In the genomic region with DNA sequence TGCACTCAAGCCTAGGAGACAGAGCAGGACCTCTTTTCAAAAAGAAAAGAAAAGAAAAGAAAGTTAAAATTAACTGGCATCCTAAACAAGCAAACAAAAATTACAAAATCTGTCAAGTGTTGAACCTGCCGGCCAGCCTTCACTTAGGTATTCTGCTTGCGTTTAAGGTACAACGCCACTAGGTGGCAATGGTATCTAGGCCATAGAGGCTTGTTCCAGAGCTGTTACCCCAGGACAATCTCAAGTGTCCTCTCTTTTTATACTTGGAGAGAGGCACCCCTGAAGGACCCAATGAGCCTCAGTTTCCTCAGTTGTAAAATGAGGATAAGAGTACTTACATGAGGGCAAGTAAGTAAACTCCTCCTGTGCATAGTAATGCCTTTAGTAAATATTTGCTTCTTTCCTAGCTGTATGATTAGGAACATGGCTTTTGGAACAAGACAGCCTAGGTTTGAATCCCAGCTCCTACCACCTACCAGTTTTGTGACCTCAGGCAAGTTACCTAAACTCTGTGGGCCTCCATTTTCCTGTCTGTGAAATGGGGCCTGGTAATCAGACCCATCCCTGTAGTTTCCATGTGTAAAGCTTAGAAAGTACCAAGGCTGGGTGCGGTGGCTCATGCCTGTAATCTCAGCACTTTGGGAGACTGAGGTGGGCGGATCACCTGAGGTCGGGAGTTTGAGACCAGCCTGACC, we compare ENCODE assay signal across 8 cellular contexts. TPM values are rescaled to one million over a fixed set of nuclear protein-coding genes. Genes with fewer than 3 reads are reported as not detected.
DNase-seq lines count a peak whose midpoint lies in the region; ATAC-seq and TF ChIP-seq lines count a peak whose summit lies in the region.

No MANE protein-coding gene starts in this region.

- peak; percentile 97 for TF ChIP-seq RAD21 in HCT116 (IDR thresholded peaks at IDR 0.05; ENCODE audit: low read depth)

- H4K20me1 ChIP-seq in HCT116 (ENCODE audit: insufficient read depth) (no peaks in the 10 kb centered on the region), PC-3 (ENCODE audit: low read length) (no peaks in the 10 kb centered on the region)

- ATAC-seq in HCT116 = peak; percentile 56
- ATAC-seq in PC-3 = peak; percentile 56
- peak; percentile 70 to 73 for ATAC-seq in activated T-cell treated with anti-CD3 and anti-CD28 coated beads, Interleukin-2, amount 50 U/mL, for 72 hours (replicated peaks in 1 of 2)
- ATAC-seq in gastroesophageal sphincter = no peak
- no peak for ATAC-seq in HG03439 (IDR thresholded peaks at IDR 0.05; ENCODE audit: unreplicated experiment)

- no peaks in the 10 kb centered on the region for H3F3A ChIP-seq in PC-3 (ENCODE audit: low read length, unreplicated experiment)

- H3K27ac ChIP-seq in HCT116 (ENCODE audit: low read depth, low read length) (no peak overlapping the region), PC-3 (ENCODE audit: low read length) (no peak overlapping the region), gastroesophageal sphincter (no peak overlapping the region)

- peak; percentile 70 for DNase-seq in CD1c-positive myeloid dendritic cell (ENCODE audit: extremely low spot score)
- DNase-seq in HCT116 (ENCODE audit: low read depth, low spot score) = peak; percentile 70
- peak; percentile 73 for DNase-seq in PC-3
- DNase-seq in activated T-cell treated with anti-CD3 and anti-CD28 coated beads, Interleukin-2, amount 50 U/mL, for 72 hours = peak; percentile 50 to 54
- peak; percentile 54 for DNase-seq in retina
- DNase-seq in islet precursor cell = no peak

- peaks cover 2% of the 10 kb centered on the region for H3K4me1 Mint-ChIP-seq in activated T-cell treated with anti-CD3 and anti-CD28 coated beads, Interleukin-2, amount 50 U/mL, for 72 hours (ENCODE audit: low read depth)

- POLR2A ChIA-PET in HCT116 (lab: Charles Lee) (interaction anchor here (0.8 to 2.2 kb wide), 2 partner anchors 149 to 212 kb away, joined by 3 to 15 read pairs; no protein-coding TSS in a partner anchor), PC-3 (lab: Charles Lee; ENCODE audit: unreplicated experiment) (interaction anchor here (0.5 to 0.6 kb wide), 2 partner anchors 13 to 223 kb away, joined by 5 to 6 read pairs; a partner anchor contains a TSS)

- peaks cover 8 to 35% of the 10 kb centered on the region in 2 experiments for H3K4me1 ChIP-seq in HCT116 (ENCODE audit: control insufficient read depth in 1 of 2, insufficient read depth in 2 of 2, low read length in 2 of 2)
- peaks cover 17% of the 10 kb centered on the region; the same call in 1 of the 2 replicates for H3K4me1 ChIP-seq in PC-3 (ENCODE audit: insufficient read depth, low read length)
- no peaks in the 10 kb centered on the region for H3K4me1 ChIP-seq in gastroesophageal sphincter

- H3K9me3 ChIP-seq in HCT116 (ENCODE audit: control insufficient read depth in 1 of 2, insufficient read depth in 1 of 2, low read depth in 1 of 2, low read length in 2 of 2) (no peaks in the 10 kb centered on the region), PC-3 (ENCODE audit: low read length) (no peaks in the 10 kb centered on the region), gastroesophageal sphincter (no peaks in the 10 kb centered on the region)

- H3K9me2 ChIP-seq in HCT116 (ENCODE audit: insufficient read depth) = no peaks in the 10 kb centered on the region
- H3K9me2 ChIP-seq in PC-3 (replicated peaks; ENCODE audit: low read length) = no peaks in the 10 kb centered on the region

- no peaks in the 10 kb centered on the region for H3K79me2 ChIP-seq in HCT116 (ENCODE audit: insufficient read depth, low read length)
- no peaks in the 10 kb centered on the region for H3K79me2 ChIP-seq in PC-3 (ENCODE audit: low read length)

- H3K27me3 Mint-ChIP-seq in activated T-cell treated with anti-CD3 and anti-CD28 coated beads, Interleukin-2, amount 50 U/mL, for 72 hours (ENCODE audit: low read depth) = peaks cover 9% of the 10 kb centered on the region

- TF ChIP-seq CTCF in HCT116 (IDR thresholded peaks at IDR 0.05 in 2 of 3, conservative IDR thresholded peaks at IDR 0.05 in 1 of 3; ENCODE audit: borderline replicate concordance in 1 of 3, insufficient read depth in 1 of 3, low read depth in 2 of 3, low read length in 2 of 3) (peak; percentile 68 to 85 (median 85)), PC-3 (conservative IDR thresholded peaks at IDR 0.05; ENCODE audit: low read depth, low read length) (peak; percentile 91), gastroesophageal sphincter (IDR thresholded peaks at IDR 0.05) (peak in 3 of 4 experiments; percentile 10 to 50 (median 43))

- RAD21 ChIA-PET in HCT116 (lab: Charles Lee; ENCODE audit: low non-redundant PET in 1 of 2, low total read pairs in 2 of 2, uncharacterized antibody in 2 of 2, unreplicated experiment in 2 of 2) = interaction anchor here (0.6 to 2.3 kb wide), 5 partner anchors 45 to 680 kb away, joined by 3 to 17 read pairs (median 5); no protein-coding TSS in a partner anchor

- no peak overlapping the region for H3K27ac Mint-ChIP-seq in activated T-cell treated with anti-CD3 and anti-CD28 coated beads, Interleukin-2, amount 50 U/mL, for 72 hours

- H3K27me3 ChIP-seq in HCT116 (ENCODE audit: insufficient read depth, low read length) = no peaks in the 10 kb centered on the region
- no peaks in the 10 kb centered on the region for H3K27me3 ChIP-seq in PC-3 (ENCODE audit: low read length)
- peaks cover 20% of the 10 kb centered on the region for H3K27me3 ChIP-seq in gastroesophageal sphincter

- intact Hi-C loops in HCT116 (cut with micrococcal nuclease) (loop anchor here (1.0 to 5.0 kb wide), 4 partner anchors 149 to 680 kb away; a partner anchor contains a TSS), PC-3 (cut with micrococcal nuclease) (no loop called here)

- TF ChIP-seq EP300 in gastroesophageal sphincter (IDR thresholded peaks at IDR 0.05) = no peak

- H3K9me3 Mint-ChIP-seq in activated T-cell treated with anti-CD3 and anti-CD28 coated beads, Interleukin-2, amount 50 U/mL, for 72 hours = no peaks in the 10 kb centered on the region

- H2AFZ ChIP-seq in HCT116 (ENCODE audit: low read depth, low read length, poor library complexity, severe bottlenecking) (peak overlapping the region; percentile 66), PC-3 (ENCODE audit: low read length) (no peak overlapping the region)

- no peaks in the 10 kb centered on the region for H3K36me3 Mint-ChIP-seq in activated T-cell treated with anti-CD3 and anti-CD28 coated beads, Interleukin-2, amount 50 U/mL, for 72 hours (ENCODE audit: insufficient read depth in 2 of 2)

- CTCF ChIA-PET in HCT116 (lab: Charles Lee) (interaction anchor here (0.7 to 4.9 kb wide), 22 partner anchors 13 to 781 kb away, joined by 3 to 105 read pairs (median 3); a partner anchor contains a TSS), PC-3 (lab: Charles Lee) (interaction anchor here (0.8 to 1.5 kb wide), 5 partner anchors 69 to 149 kb away, joined by 3 to 7 read pairs (median 4); no protein-coding TSS in a partner anchor)

- H3K9ac ChIP-seq in HCT116 (ENCODE audit: low read length) = no peak overlapping the region
- H3K9ac ChIP-seq in PC-3 (ENCODE audit: low read length) = no peak overlapping the region

- 22 to 42% methylated on average over 3 of the region's 6 CpGs for WGBS in gastroesophageal sphincter (ENCODE audit: low coverage in 1 of 2), 2 donors

- H3K4me3 ChIP-seq in HCT116 (replicated peaks in 1 of 2; ENCODE audit: low read depth in 1 of 2, low read length in 2 of 2) (no peak overlapping the region), PC-3 (ENCODE audit: low read length) (no peak overlapping the region), gastroesophageal sphincter (no peak overlapping the region)

- TF ChIP-seq POLR2A in HCT116 (IDR thresholded peaks at IDR 0.05; ENCODE audit: borderline replicate concordance, extremely low read depth, insufficient read depth, insufficient read length) (no peak), gastroesophageal sphincter (IDR thresholded peaks at IDR 0.05) (no peak)

- H3K4me2 ChIP-seq in HCT116 (ENCODE audit: low read length) (no peak overlapping the region), PC-3 (ENCODE audit: low read length) (no peak overlapping the region)

- H3K36me3 ChIP-seq in HCT116 (ENCODE audit: control insufficient read depth in 1 of 2, insufficient read depth in 2 of 2, low read length in 2 of 2) (no peaks in the 10 kb centered on the region), PC-3 (ENCODE audit: low read depth, low read length) (no peaks in the 10 kb centered on the region), gastroesophageal sphincter (no peaks in the 10 kb centered on the region)

- BruUV-seq in HCT116 (replicated peaks; lab: Mats Ljungman, UMichigan) (no TSS peak), PC-3 (replicated peaks; lab: Mats Ljungman, UMichigan) (no TSS peak)

- no peak overlapping the region for H3K4me3 Mint-ChIP-seq in activated T-cell treated with anti-CD3 and anti-CD28 coated beads, Interleukin-2, amount 50 U/mL, for 72 hours

TF ChIP-seq in HCT116, 20 proteins besides CTCF, POLR2A, EP300 and RAD21 (continues in another document):
- no peak for TF ChIP-seq EZH2 (IDR thresholded peaks at IDR 0.05)
- no peak for TF ChIP-seq ZNF274 (IDR thresholded peaks at IDR 0.05; ENCODE audit: low read depth, low read length)
- TF ChIP-seq ZFX (IDR thresholded peaks at IDR 0.05) = no peak
- TF ChIP-seq POLR2AphosphoS5 (IDR thresholded peaks at IDR 0.05; ENCODE audit: low read depth, low read length) = no peak
- TF ChIP-seq EZH2phosphoT487 (IDR thresholded peaks at IDR 0.05; ENCODE audit: borderline replicate concordance) = no peak
- TF ChIP-seq TCF7L2 (IDR thresholded peaks at IDR 0.05; ENCODE audit: borderline replicate concordance, extremely low read depth, insufficient read depth, insufficient read length) = no peak
- no peak for TF ChIP-seq SP1 (IDR thresholded peaks at IDR 0.05; ENCODE audit: low read depth)
- no peak for TF ChIP-seq EGR1 (IDR thresholded peaks at IDR 0.05; ENCODE audit: low read depth)
- TF ChIP-seq CEBPB (IDR thresholded peaks at IDR 0.05; ENCODE audit: low read depth) = no peak
- no peak for TF ChIP-seq SRF (IDR thresholded peaks at IDR 0.05; ENCODE audit: low read depth)
- no peak for TF ChIP-seq CBX3 (IDR thresholded peaks at IDR 0.05; ENCODE audit: low read depth)

RNA-seq across cellular contexts. Expression of a gene that starts 5.8 kb away (rescaled TPM):
- total RNA-seq in HCT116 (2021; ENCODE audit: unreplicated experiment) = 5.0 TPM
- polyA plus RNA-seq in HCT116 (2012) = 2.9 and 4.1 TPM in 2 replicates
- total RNA-seq in PC-3 (2014; rRNA removed) = 2.3 and 3.5 TPM in 2 replicates
- under 1 TPM in 1 of 2 donors, not detected in 1; 0.29 TPM for total RNA-seq in activated T-cell treated with anti-CD3 and anti-CD28 coated beads, Interleukin-2, amount 50 U/mL, for 72 hours
- 1 to 10 TPM in 2 of 4 donors, not detected in 2; 1.2 TPM for total RNA-seq in gastroesophageal sphincter

RNA-seq across cellular contexts. Expression of a gene that starts 34.2 kb away (rescaled TPM):
- total RNA-seq in HCT116 (2021; ENCODE audit: unreplicated experiment) = 1,863 TPM
- 3,637 and 4,200 TPM in 2 replicates for polyA plus RNA-seq in HCT116 (2012)
- 2,227 and 3,060 TPM in 2 replicates for total RNA-seq in PC-3 (2014; rRNA removed)
- total RNA-seq in activated T-cell treated with anti-CD3 and anti-CD28 coated beads, Interleukin-2, amount 50 U/mL, for 72 hours = 1,000 to 10,000 TPM; 2,209 to 2,226 TPM
- 1,000 to 10,000 TPM; 1,014 to 3,120 (median 2,269) TPM for total RNA-seq in gastroesophageal sphincter

Comparison
In these comparisons a context has a peak if more than half of its experiments do, and no peak if none do; other contexts are left out.
1. ATAC-seq: peak in HCT116 (single experiment), PC-3 (single experiment) and activated T-cell treated with anti-CD3 and anti-CD28 coated beads, Interleukin-2, amount 50 U/mL, for 72 hours (2 of 2); none in gastroesophageal sphincter (single experiment) and HG03439 (single experiment).
2. Peak in every context shown above with its lines, with median percentiles within 50 percentile points of each other: CTCF ChIP-seq.